11 cellular contexts compared by ENCODE assay signal in genomic region chr19:33193269-33193863, GRCh38. TPM values are rescaled to one million over a fixed set of nuclear protein-coding genes. Genes with fewer than 3 reads are reported as not detected.
DNase-seq lines count a peak whose midpoint lies in the region; ATAC-seq and TF ChIP-seq lines count a peak whose summit lies in the region.
"Had no signal": no experiment of that assay in that cellular context is flagged by ENCODE, and none has a peak within 500 bp of the region (broad histone marks: within the 10 kb centered on the region; RNA-seq: fewer than 3 reads in every experiment).

No MANE protein-coding gene starts in this region.

- POLR2A ChIA-PET in activated CD8-positive, alpha-beta T cell treated with anti-CD3 and anti-CD28 coated beads for 36 hours (lab: Charles Lee), result no interaction called here
- POLR2A ChIA-PET in activated CD8-positive, alpha-beta T cell treated with anti-CD3 and anti-CD28 coated beads, Interleukin-2, amount 10 ng/mL, durations not matched to agents 7 days and 5 days (lab: Charles Lee), result no interaction called here

- TF ChIP-seq CTCF in activated CD8-positive, alpha-beta T cell treated with anti-CD3 and anti-CD28 coated beads for 36 hours (IDR thresholded peaks at IDR 0.05), result no peak

- no peaks in the 10 kb centered on the region for H3K9me3 Mint-ChIP-seq in activated CD8-positive, alpha-beta T cell treated with anti-CD3 and anti-CD28 coated beads for 36 hours
- no peaks in the 10 kb centered on the region for H3K9me3 Mint-ChIP-seq in activated CD8-positive, alpha-beta T cell treated with anti-CD3 and anti-CD28 coated beads, Interleukin-2, amount 10 ng/mL, durations not matched to agents 7 days and 5 days (ENCODE audit: insufficient read depth)
- no peaks in the 10 kb centered on the region for H3K9me3 Mint-ChIP-seq in stimulated activated naive CD8-positive, alpha-beta T cell treated with anti-CD3 and anti-CD28 coated beads, Interleukin-15, amount 100 ng/mL, for 72 hours
- H3K9me3 Mint-ChIP-seq: activated naive CD4-positive, alpha-beta T cell treated with anti-CD3 and anti-CD28 coated beads, Interleukin-2, amount 50 U/mL, for 72 hours had no signal

- H3K27ac Mint-ChIP-seq in activated CD8-positive, alpha-beta T cell treated with anti-CD3 and anti-CD28 coated beads for 36 hours, result no peak overlapping the region
- H3K27ac Mint-ChIP-seq in activated CD8-positive, alpha-beta T cell treated with anti-CD3 and anti-CD28 coated beads, Interleukin-2, amount 10 ng/mL, durations not matched to agents 7 days and 5 days, result no peak overlapping the region
- H3K27ac Mint-ChIP-seq in T-helper 17 cell, result no peak overlapping the region
- no peak overlapping the region for H3K27ac Mint-ChIP-seq in stimulated activated naive CD8-positive, alpha-beta T cell treated with anti-CD3 and anti-CD28 coated beads, Interleukin-15, amount 100 ng/mL, for 72 hours
- H3K27ac Mint-ChIP-seq: activated naive CD4-positive, alpha-beta T cell treated with anti-CD3 and anti-CD28 coated beads, Interleukin-2, amount 50 U/mL, for 72 hours had no signal

- H3K27me3 Mint-ChIP-seq in activated CD8-positive, alpha-beta T cell treated with anti-CD3 and anti-CD28 coated beads for 36 hours, result peaks cover 24% of the 10 kb centered on the region
- H3K27me3 Mint-ChIP-seq in activated CD8-positive, alpha-beta T cell treated with anti-CD3 and anti-CD28 coated beads, Interleukin-2, amount 10 ng/mL, durations not matched to agents 7 days and 5 days (ENCODE audit: low read depth), result peaks cover 38% of the 10 kb centered on the region
- peaks cover 54% of the 10 kb centered on the region for H3K27me3 Mint-ChIP-seq in T-helper 17 cell
- peaks cover 52% of the 10 kb centered on the region for H3K27me3 Mint-ChIP-seq in stimulated activated naive CD8-positive, alpha-beta T cell treated with anti-CD3 and anti-CD28 coated beads, Interleukin-15, amount 100 ng/mL, for 72 hours

- H3K9me3 ChIP-seq in T-helper 17 cell (ENCODE audit: control insufficient read depth, low read length, poor library complexity, severe bottlenecking) (no peaks in the 10 kb centered on the region), iPS-18c (ENCODE audit: control insufficient read depth, insufficient read depth, low read length) (peaks cover 2% of the 10 kb centered on the region)

- CTCF ChIA-PET in activated CD8-positive, alpha-beta T cell treated with anti-CD3 and anti-CD28 coated beads for 36 hours (lab: Charles Lee), result no interaction called here
- CTCF ChIA-PET in activated CD8-positive, alpha-beta T cell treated with anti-CD3 and anti-CD28 coated beads, Interleukin-2, amount 10 ng/mL, durations not matched to agents 7 days and 5 days (lab: Charles Lee), result interaction anchor here (1.8 kb wide), 1 partner anchor 10 kb away, joined by 4 read pairs; no protein-coding TSS in a partner anchor

- peak overlapping the region; percentile 42 for H3K4me3 Mint-ChIP-seq in activated CD8-positive, alpha-beta T cell treated with anti-CD3 and anti-CD28 coated beads for 36 hours
- H3K4me3 Mint-ChIP-seq in activated CD8-positive, alpha-beta T cell treated with anti-CD3 and anti-CD28 coated beads, Interleukin-2, amount 10 ng/mL, durations not matched to agents 7 days and 5 days, result no peak overlapping the region
- H3K4me3 Mint-ChIP-seq in T-helper 17 cell, result peak overlapping the region; percentile 74
- H3K4me3 Mint-ChIP-seq in stimulated activated naive CD8-positive, alpha-beta T cell treated with anti-CD3 and anti-CD28 coated beads, Interleukin-15, amount 100 ng/mL, for 72 hours, result peak overlapping the region; percentile 49 to 77

- H3K4me3 ChIP-seq in iPS-18c (ENCODE audit: insufficient read depth, low read depth, low read length), result peak overlapping the region; percentile 30; the same call in 1 of the 2 replicates
- H3K4me3 ChIP-seq: GM12878 had no signal

- H3K36me3 Mint-ChIP-seq in activated CD8-positive, alpha-beta T cell treated with anti-CD3 and anti-CD28 coated beads for 36 hours (ENCODE audit: low read depth), result no peaks in the 10 kb centered on the region
- H3K36me3 Mint-ChIP-seq in activated CD8-positive, alpha-beta T cell treated with anti-CD3 and anti-CD28 coated beads, Interleukin-2, amount 10 ng/mL, durations not matched to agents 7 days and 5 days (ENCODE audit: low read depth), result no peaks in the 10 kb centered on the region
- H3K36me3 Mint-ChIP-seq in T-helper 17 cell (ENCODE audit: low read depth), result no peaks in the 10 kb centered on the region
- H3K36me3 Mint-ChIP-seq: activated naive CD4-positive, alpha-beta T cell treated with anti-CD3 and anti-CD28 coated beads, Interleukin-2, amount 50 U/mL, for 72 hours had no signal

- intact Hi-C loops in activated CD8-positive, alpha-beta T cell treated with anti-CD3 and anti-CD28 coated beads for 36 hours (cut with micrococcal nuclease), result no loop called here

- ATAC-seq in activated CD8-positive, alpha-beta T cell treated with anti-CD3 and anti-CD28 coated beads for 36 hours, result no peak
- ATAC-seq in activated CD8-positive, alpha-beta T cell treated with anti-CD3 and anti-CD28 coated beads, Interleukin-2, amount 10 ng/mL, durations not matched to agents 7 days and 5 days, result no peak
- ATAC-seq in T-helper 17 cell, result no peak
- no peak for ATAC-seq in stimulated activated naive CD8-positive, alpha-beta T cell treated with anti-CD3 and anti-CD28 coated beads, Interleukin-15, amount 100 ng/mL, for 72 hours
- no peak for ATAC-seq in GM21737 (IDR thresholded peaks at IDR 0.05; ENCODE audit: unreplicated experiment)
- ATAC-seq: GM12878 had no signal

- no peak for DNase-seq in activated CD8-positive, alpha-beta T cell treated with anti-CD3 and anti-CD28 coated beads for 36 hours
- no peak for DNase-seq in activated CD8-positive, alpha-beta T cell treated with anti-CD3 and anti-CD28 coated beads, Interleukin-2, amount 10 ng/mL, durations not matched to agents 7 days and 5 days
- DNase-seq in T-helper 17 cell (no peak), GM03348 (ENCODE audit: low spot score) (no peak), Kasumi-1 (lab: John Stamatoyannopoulos, UW) (no peak)
- DNase-seq in stimulated activated naive CD8-positive, alpha-beta T cell treated with anti-CD3 and anti-CD28 coated beads, Interleukin-15, amount 100 ng/mL, for 72 hours, result no peak
- DNase-seq: T-helper 1 cell had no signal

- peaks cover 2% of the 10 kb centered on the region for H3K4me1 Mint-ChIP-seq in activated CD8-positive, alpha-beta T cell treated with anti-CD3 and anti-CD28 coated beads for 36 hours (ENCODE audit: low read depth)
- H3K4me1 Mint-ChIP-seq in activated CD8-positive, alpha-beta T cell treated with anti-CD3 and anti-CD28 coated beads, Interleukin-2, amount 10 ng/mL, durations not matched to agents 7 days and 5 days (ENCODE audit: low read depth), result no peaks in the 10 kb centered on the region
- H3K4me1 Mint-ChIP-seq in T-helper 17 cell, result peaks cover 6% of the 10 kb centered on the region
- H3K4me1 Mint-ChIP-seq in stimulated activated naive CD8-positive, alpha-beta T cell treated with anti-CD3 and anti-CD28 coated beads, Interleukin-15, amount 100 ng/mL, for 72 hours, result peaks cover 4% of the 10 kb centered on the region

RNA-seq across cellular contexts. Expression of gene LRP3, which starts 0.8 kb away (rescaled TPM):
- under 1 TPM; 0.27 to 0.31 TPM for total RNA-seq in activated CD8-positive, alpha-beta T cell treated with anti-CD3 and anti-CD28 coated beads for 36 hours
- not detected for total RNA-seq in activated CD8-positive, alpha-beta T cell treated with anti-CD3 and anti-CD28 coated beads, Interleukin-2, amount 10 ng/mL, durations not matched to agents 7 days and 5 days
- under 1 TPM in 1 of 2 donors, not detected in 1; 0.52 TPM for total RNA-seq in T-helper 17 cell

RNA-seq across cellular contexts. Expression of gene SLC7A10, which starts 32.3 kb away (rescaled TPM):
- not detected for total RNA-seq in activated CD8-positive, alpha-beta T cell treated with anti-CD3 and anti-CD28 coated beads for 36 hours
- total RNA-seq in activated CD8-positive, alpha-beta T cell treated with anti-CD3 and anti-CD28 coated beads, Interleukin-2, amount 10 ng/mL, durations not matched to agents 7 days and 5 days, result not detected
- total RNA-seq in T-helper 17 cell, result not detected
- total RNA-seq: activated naive CD4-positive, alpha-beta T cell treated with anti-CD3 and anti-CD28 coated beads, Interleukin-2, amount 50 U/mL, for 72 hours; GM12878 had no signal
